25 cellular contexts compared by ENCODE assay signal in genomic region chr3:14389133-14390115, GRCh38. TPM values are rescaled to one million over a fixed set of nuclear protein-coding genes. Genes with fewer than 3 reads are reported as not detected.
DNase-seq lines count a peak whose midpoint lies in the region; ATAC-seq and TF ChIP-seq lines count a peak whose summit lies in the region.
"Had no signal": no experiment of that assay in that cellular context is flagged by ENCODE, and none has a peak within 500 bp of the region (broad histone marks: within the 10 kb centered on the region; RNA-seq: fewer than 3 reads in every experiment).

No MANE protein-coding gene starts in this region.

- DNase-seq in Caco-2 (no peak), HL-60 (ENCODE audit: low read depth in 1 of 2, low spot score in 1 of 2) (no peak), SK-N-DZ (ENCODE audit: low spot score) (peak; percentile 68), nephron progenitor cell (no peak), upper lobe of right lung (no peak), HEK293T (ENCODE audit: extremely low spot score) (no peak)
- DNase-seq in activated effector memory CD4-positive, alpha-beta T cell treated with anti-CD3 and anti-CD28 coated beads, Interleukin-2, amount 50 U/mL, for 16 hours, result no peak
- DNase-seq: activated CD4-positive, alpha-beta T cell treated with anti-CD3 and anti-CD28 coated beads, Interleukin-2, amount 50 U/mL, for 1 hour; activated naive CD4-positive, alpha-beta T cell treated with anti-CD3 and anti-CD28 coated beads for 36 hours; activated T-cell treated with anti-CD3 and anti-CD28 coated beads, Interleukin-2, amount 50 U/mL, for 72 hours; CD4-positive, CD25-positive, alpha-beta regulatory T cell; glutamatergic neuron; H9; IMR-90; NCI-H2107; NCI-H446 treated with DMSO at 0.1 percent for 48 hours; pancreas; retina; Right ventricle myocardium superior; substantia nigra; SW 1271; T1000; upper lobe of left lung had no signal

- no peaks in the 10 kb centered on the region for H3K9me3 ChIP-seq in Caco-2
- no peaks in the 10 kb centered on the region for H3K9me3 ChIP-seq in upper lobe of right lung
- H3K9me3 ChIP-seq: pancreas, upper lobe of left lung had no signal

- TSS peak; percentile 71 for BruUV-seq in Caco-2 (replicated peaks; lab: Mats Ljungman, UMichigan)

- POLR2A ChIA-PET in Caco-2 (lab: Charles Lee) (no interaction called here), HEK293T (lab: Yijun Ruan, JAX) (no interaction called here)

- no peak for ATAC-seq in upper lobe of right lung
- ATAC-seq: activated T-cell treated with anti-CD3 and anti-CD28 coated beads, Interleukin-2, amount 50 U/mL, for 72 hours; natural killer cell treated with Interleukin-12 subunit alpha and Interleukin-12 subunit beta and Interleukin-15 and Interleukin-18, amount 100 ng/mL, for 72 hours; pancreas; WTC11 had no signal

- H3K27me3 ChIP-seq in Caco-2 (replicated peaks; ENCODE audit: control insufficient read depth, insufficient read depth, low read length) (no peaks in the 10 kb centered on the region), HL-60 (ENCODE audit: insufficient read depth, poor library complexity, severe bottlenecking) (no peaks in the 10 kb centered on the region), upper lobe of right lung (no peaks in the 10 kb centered on the region)
- H3K27me3 ChIP-seq: pancreas, upper lobe of left lung had no signal

- H3K27ac Mint-ChIP-seq in Caco-2 (ENCODE audit: unreplicated experiment), result no peak overlapping the region
- peak overlapping the region; percentile 70 for H3K27ac Mint-ChIP-seq in nephron progenitor cell
- H3K27ac Mint-ChIP-seq: activated naive CD4-positive, alpha-beta T cell treated with anti-CD3 and anti-CD28 coated beads for 36 hours; activated T-cell treated with anti-CD3 and anti-CD28 coated beads, Interleukin-2, amount 50 U/mL, for 72 hours; CD4-positive, CD25-positive, alpha-beta regulatory T cell; H9; natural killer cell treated with Interleukin-12 subunit alpha and Interleukin-12 subunit beta and Interleukin-15 and Interleukin-18, amount 100 ng/mL, for 72 hours; WTC11 had no signal

- H3K4me3 Mint-ChIP-seq in Caco-2 (ENCODE audit: unreplicated experiment) (no peak overlapping the region), nephron progenitor cell (no peak overlapping the region)
- H3K4me3 Mint-ChIP-seq: activated naive CD4-positive, alpha-beta T cell treated with anti-CD3 and anti-CD28 coated beads for 36 hours; activated T-cell treated with anti-CD3 and anti-CD28 coated beads, Interleukin-2, amount 50 U/mL, for 72 hours; CD4-positive, CD25-positive, alpha-beta regulatory T cell; H9; natural killer cell treated with Interleukin-12 subunit alpha and Interleukin-12 subunit beta and Interleukin-15 and Interleukin-18, amount 100 ng/mL, for 72 hours; WTC11 had no signal

- no peaks in the 10 kb centered on the region for H3K9me3 Mint-ChIP-seq in Caco-2 (ENCODE audit: unreplicated experiment)
- peaks cover 7% of the 10 kb centered on the region for H3K9me3 Mint-ChIP-seq in nephron progenitor cell
- H3K9me3 Mint-ChIP-seq: activated naive CD4-positive, alpha-beta T cell treated with anti-CD3 and anti-CD28 coated beads for 36 hours; activated T-cell treated with anti-CD3 and anti-CD28 coated beads, Interleukin-2, amount 50 U/mL, for 72 hours; H9; natural killer cell treated with Interleukin-12 subunit alpha and Interleukin-12 subunit beta and Interleukin-15 and Interleukin-18, amount 100 ng/mL, for 72 hours had no signal

- H3K36me3 ChIP-seq in Caco-2 (ENCODE audit: control insufficient read depth, insufficient read depth, low read length) (no peaks in the 10 kb centered on the region), upper lobe of right lung (no peaks in the 10 kb centered on the region)
- H3K36me3 ChIP-seq: pancreas, upper lobe of left lung had no signal

- intact Hi-C loops in Caco-2 (cut with micrococcal nuclease; ENCODE audit: unreplicated experiment), result no loop called here
- intact Hi-C loops in upper lobe of right lung (cut with DNase I), result no loop called here

- TF ChIP-seq CTCF in Caco-2 (IDR thresholded peaks at IDR 0.05; ENCODE audit: insufficient read depth in 1 of 2, low read depth in 1 of 2, low read length in 1 of 2, severe bottlenecking in 1 of 2, unreplicated experiment in 1 of 2) (no peak), HL-60 (IDR thresholded peaks at IDR 0.05; ENCODE audit: insufficient read depth, low read length) (no peak), nephron progenitor cell (IDR thresholded peaks at IDR 0.05) (no peak), upper lobe of right lung (IDR thresholded peaks at IDR 0.05) (no peak)

- no peaks in the 10 kb centered on the region for H3K36me3 Mint-ChIP-seq in Caco-2 (ENCODE audit: insufficient read depth, unreplicated experiment)
- no peaks in the 10 kb centered on the region for H3K36me3 Mint-ChIP-seq in nephron progenitor cell (ENCODE audit: low read depth)
- H3K36me3 Mint-ChIP-seq: CD4-positive, CD25-positive, alpha-beta regulatory T cell; natural killer cell treated with Interleukin-12 subunit alpha and Interleukin-12 subunit beta and Interleukin-15 and Interleukin-18, amount 100 ng/mL, for 72 hours; WTC11 had no signal

- H3K27ac ChIP-seq in HL-60 (replicated peaks), result 0 out of 2 replicates have a peak overlapping the region, but pooled peaks have one; percentile 26
- H3K27ac ChIP-seq in upper lobe of right lung, result no peak overlapping the region
- H3K27ac ChIP-seq: pancreas, upper lobe of left lung had no signal

- no peak overlapping the region for H3K4me3 ChIP-seq in Caco-2 (ENCODE audit: low read depth, low read length)
- H3K4me3 ChIP-seq in HL-60 (replicated peaks; ENCODE audit: insufficient read depth, low read length), result no peak overlapping the region
- no peak overlapping the region for H3K4me3 ChIP-seq in upper lobe of right lung
- H3K4me3 ChIP-seq: pancreas, upper lobe of left lung had no signal

- CTCF ChIA-PET in Caco-2 (lab: Charles Lee) (no interaction called here), HEK293T (lab: Yijun Ruan, JAX) (interaction anchor here (0.6 to 0.7 kb wide), 2 partner anchors 56 to 184 kb away, joined by 4 read pairs; no protein-coding TSS in a partner anchor)

- no peaks in the 10 kb centered on the region for H3K4me1 Mint-ChIP-seq in Caco-2 (ENCODE audit: low read depth, unreplicated experiment)
- peaks cover 45% of the 10 kb centered on the region for H3K4me1 Mint-ChIP-seq in nephron progenitor cell
- H3K4me1 Mint-ChIP-seq: CD4-positive, CD25-positive, alpha-beta regulatory T cell had no signal

- H3K27me3 Mint-ChIP-seq in Caco-2 (ENCODE audit: insufficient read depth, unreplicated experiment) (no peaks in the 10 kb centered on the region), nephron progenitor cell (ENCODE audit: low read depth, poor library complexity) (peaks cover 7% of the 10 kb centered on the region)

- no peaks in the 10 kb centered on the region; the same call in 1 of the 2 replicates for H3K4me1 ChIP-seq in Caco-2
- H3K4me1 ChIP-seq in upper lobe of right lung, result peaks cover 17% of the 10 kb centered on the region
- H3K4me1 ChIP-seq: pancreas had no signal

TF ChIP-seq in HEK293T, 16 proteins besides CTCF, POLR2A, EP300 and RAD21:
- TF ChIP-seq SUZ12 (IDR thresholded peaks at IDR 0.05), result no peak
- TF ChIP-seq FOXA1 (IDR thresholded peaks at IDR 0.05), result no peak
- no peak for TF ChIP-seq CTBP1 (IDR thresholded peaks at IDR 0.05; ENCODE audit: borderline replicate concordance)
- TF ChIP-seq ZNF384 (IDR thresholded peaks at IDR 0.05), result no peak
- TF ChIP-seq TARDBP (IDR thresholded peaks at IDR 0.05), result no peak

RNA-seq across cellular contexts. Expression of gene SLC6A6, which starts 13.0 kb away (rescaled TPM):
- 49.6 and 55.3 TPM in 2 replicates for total RNA-seq in Caco-2 (2022)
- polyA plus RNA-seq in SK-N-DZ (2014; cell fraction: cytosol; rRNA removed), result 23.6 and 27.2 TPM in 2 replicates
- polyA plus RNA-seq in SK-N-DZ (2014; cell fraction: nucleus; rRNA removed), result 49.9 and 68.9 TPM in 2 replicates
- 54.3 TPM for total RNA-seq in upper lobe of right lung
